20 cellular contexts compared by ENCODE assay signal in the genomic region with DNA sequence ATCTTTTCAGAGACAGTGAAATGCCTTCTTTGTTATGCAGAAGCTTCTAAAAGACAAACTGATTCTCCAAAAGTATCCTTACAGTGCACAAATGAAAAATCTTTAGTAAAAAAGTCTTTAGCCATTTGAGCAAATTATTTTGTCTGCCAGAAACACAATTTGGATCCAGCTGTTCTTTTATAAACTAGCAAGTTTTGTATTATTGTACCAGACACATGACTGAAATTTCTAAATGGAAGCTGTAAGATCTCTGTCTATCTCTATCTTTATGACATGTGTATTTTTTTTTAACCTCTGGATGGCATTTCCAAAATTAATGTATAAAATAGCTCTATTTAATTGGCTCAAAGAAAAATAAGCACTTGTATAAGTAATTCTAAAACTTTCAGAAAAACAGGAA.
DNase-seq lines count a peak whose midpoint lies in the region; ATAC-seq and TF ChIP-seq lines count a peak whose summit lies in the region.
"Had no signal": no experiment of that assay in that cellular context is flagged by ENCODE, and none has a peak within 500 bp of the region (broad histone marks: within the 10 kb centered on the region; RNA-seq: fewer than 3 reads in every experiment).

No MANE protein-coding gene starts in this region.

- peaks cover 0 to 25% (median 0%) of the 10 kb centered on the region in 9 donors for H3K4me1 ChIP-seq in heart right ventricle
- no peaks in the 10 kb centered on the region for H3K4me1 ChIP-seq in right cardiac atrium (ENCODE audit: control insufficient read depth, insufficient read depth, low read length)

- ATAC-seq in Right ventricle myocardium superior (ENCODE audit: poor library complexity) (peak; percentile 73), heart right ventricle (peak in 5 of 8 donors; percentile 21 to 56 (median 42)), right cardiac atrium (peak; percentile 23 to 25)
- ATAC-seq: CD8-positive, alpha-beta T cell; GM12878 had no signal

- TF ChIP-seq CTCF in heart right ventricle (IDR thresholded peaks at IDR 0.05): no peak

- no peaks in the 10 kb centered on the region for H3K36me3 Mint-ChIP-seq in immature natural killer cell
- H3K36me3 Mint-ChIP-seq: CD4-positive, CD25-positive, alpha-beta regulatory T cell; CD8-positive, alpha-beta T cell had no signal

- no peaks in the 10 kb centered on the region for H3K9me3 Mint-ChIP-seq in immature natural killer cell
- H3K9me3 Mint-ChIP-seq: CD4-positive, CD25-positive, alpha-beta regulatory T cell; CD8-positive, alpha-beta T cell had no signal

- DNase-seq in Right ventricle myocardium superior (no peak), cardiac septum (ENCODE audit: low spot score) (no peak), heart right ventricle (peak in 1 of 2 donors; percentile 1), right cardiac atrium (no peak), immature natural killer cell (no peak), ecto neural progenitor cell (ENCODE audit: low spot score) (no peak), hippocampal formation (lab: John Stamatoyannopoulos, UW) (no peak)
- DNase-seq: 8988T; Caco-2; CD4-positive, CD25-positive, alpha-beta regulatory T cell; DMS153; EL; GDM1; GM23248; HCEC 1CT had no signal

- H3K27ac Mint-ChIP-seq in immature natural killer cell: no peak overlapping the region
- H3K27ac Mint-ChIP-seq: B cell; CD4-positive, CD25-positive, alpha-beta regulatory T cell; CD8-positive, alpha-beta T cell had no signal

- H3K4me3 Mint-ChIP-seq in immature natural killer cell: no peak overlapping the region
- H3K4me3 Mint-ChIP-seq: B cell; CD4-positive, CD25-positive, alpha-beta regulatory T cell; CD8-positive, alpha-beta T cell had no signal

- H3K9me3 ChIP-seq in heart right ventricle: peaks cover 0 to 4% (median 0%) of the 10 kb centered on the region in 11 donors
- no peaks in the 10 kb centered on the region for H3K9me3 ChIP-seq in right cardiac atrium (ENCODE audit: control insufficient read depth, low read length)
- H3K9me3 ChIP-seq: BLaER1, Caco-2 had no signal

- intact Hi-C loops in Right ventricle myocardium superior (cut with DNase I) (no loop called here), cardiac septum (cut with DNase I) (no loop called here), heart right ventricle (cut with DNase I) (loop anchor here in 1 of 10 donors (10.0 kb wide), 1 partner anchor 52 kb away; no protein-coding TSS in a partner anchor), right cardiac atrium (cut with DNase I) (no loop called here)

- peak overlapping the region in 6 of 10 donors; percentile 48 to 76 (median 62) for H3K27ac ChIP-seq in heart right ventricle
- no peak overlapping the region for H3K27ac ChIP-seq in right cardiac atrium (ENCODE audit: low read length)
- H3K27ac ChIP-seq: BLaER1, C4-2B, GM23248 had no signal

- no peaks in the 10 kb centered on the region for H3K36me3 ChIP-seq in heart right ventricle
- H3K36me3 ChIP-seq: BLaER1 had no signal

- H3K4me3 ChIP-seq in heart right ventricle: no peak overlapping the region
- H3K4me3 ChIP-seq in right cardiac atrium (ENCODE audit: low read length): no peak overlapping the region
- H3K4me3 ChIP-seq: BLaER1, GM12878, GM23248 had no signal

- peaks cover 0 to 4% (median 0%) of the 10 kb centered on the region in 7 donors for H3K27me3 ChIP-seq in heart right ventricle
- H3K27me3 ChIP-seq in right cardiac atrium (ENCODE audit: control insufficient read depth, insufficient read depth): no peaks in the 10 kb centered on the region
- H3K27me3 ChIP-seq: BLaER1 had no signal

- H3K27me3 Mint-ChIP-seq in immature natural killer cell (ENCODE audit: low read depth in 3 of 3): peaks cover 4 to 6% (median 4%) of the 10 kb centered on the region in 3 donors
- H3K27me3 Mint-ChIP-seq: CD4-positive, CD25-positive, alpha-beta regulatory T cell had no signal

- peaks cover 2% of the 10 kb centered on the region in 2 donors for H3K4me1 Mint-ChIP-seq in immature natural killer cell
- H3K4me1 Mint-ChIP-seq: B cell had no signal
